Comparison of ENCODE assay signal across 17 cellular contexts in genomic region chr15:77018796-77019475, GRCh38. TPM values are rescaled to one million over a fixed set of nuclear protein-coding genes. Genes with fewer than 3 reads are reported as not detected.
DNase-seq lines count a peak whose midpoint lies in the region; ATAC-seq and TF ChIP-seq lines count a peak whose summit lies in the region.
"Had no signal": no experiment of that assay in that cellular context is flagged by ENCODE, and none has a peak within 500 bp of the region (broad histone marks: within the 10 kb centered on the region; RNA-seq: fewer than 3 reads in every experiment).

No MANE protein-coding gene starts in this region.

- no peak for ATAC-seq in T-cell (replicated peaks in 1 of 4)
- no peak for ATAC-seq in stimulated activated naive B cell treated with anti-CD40 and anti-IgM and Interleukin-4, amounts not matched to agents 10 μg/mL and 1 μg/mL and 100 μg/mL, for 72 hours (replicated peaks)
- ATAC-seq: left lung had no signal

- peak overlapping the region; percentile 68 for H3K27ac ChIP-seq in effector memory CD4-positive, alpha-beta T cell (ENCODE audit: insufficient read depth, low read length, poor library complexity, severe bottlenecking)
- H3K27ac ChIP-seq: prostate gland, vagina had no signal

- POLR2A ChIA-PET in T-cell (lab: Charles Lee): no interaction called here

- peak overlapping the region; percentile 99 for H3K27ac Mint-ChIP-seq in activated naive CD4-positive, alpha-beta T cell treated with anti-CD3 and anti-CD28 coated beads, Interleukin-2, amount 10 ng/mL, durations not matched to agents 7 days and 5 days
- peak overlapping the region; percentile 91 to 97 for H3K27ac Mint-ChIP-seq in T-cell
- peak overlapping the region; percentile 65 for H3K27ac Mint-ChIP-seq in stimulated activated naive B cell treated with anti-CD40 and anti-IgM and Interleukin-4, amounts not matched to agents 10 μg/mL and 1 μg/mL and 100 μg/mL, for 72 hours

- DNase-seq in activated naive CD4-positive, alpha-beta T cell treated with anti-CD3 and anti-CD28 coated beads, Interleukin-2, amount 10 ng/mL, durations not matched to agents 7 days and 5 days: no peak
- no peak for DNase-seq in activated naive CD4-positive, alpha-beta T cell treated with Interleukin-2 at 50 U/mL for 16 hours
- DNase-seq in T-cell (no peak), CD1c-positive myeloid dendritic cell (ENCODE audit: extremely low spot score) (no peak), lower leg skin (ENCODE audit: low spot score in 2 of 2) (no peak), cortex of kidney (lab: John Stamatoyannopoulos, UW) (no peak)
- DNase-seq in effector memory CD4-positive, alpha-beta T cell: no peak
- DNase-seq in stimulated activated naive B cell treated with anti-CD40 and anti-IgM and Interleukin-4, amounts not matched to agents 10 μg/mL and 1 μg/mL and 100 μg/mL, for 72 hours: no peak
- DNase-seq: activated B cell treated with CpG ODN at 0.5 μM for 24 hours, foreskin melanocyte, NCI-H345, RPMI8226 had no signal

- no peaks in the 10 kb centered on the region for H3K27me3 ChIP-seq in effector memory CD4-positive, alpha-beta T cell (replicated peaks; ENCODE audit: control insufficient read depth, insufficient read depth, low read length, poor library complexity, severe bottlenecking)
- H3K27me3 ChIP-seq: left lung, vagina had no signal

- no peak for TF ChIP-seq POLR2A in lower leg skin (IDR thresholded peaks at IDR 0.05)

- CTCF ChIA-PET in activated naive CD4-positive, alpha-beta T cell treated with anti-CD3 and anti-CD28 coated beads, Interleukin-2, amount 10 ng/mL, durations not matched to agents 7 days and 5 days (lab: Charles Lee): interaction anchor here (1.3 to 1.4 kb wide), 2 partner anchors 23 to 45 kb away, joined by 3 to 6 read pairs; partner anchors contain the start of gene PSTPIP1
- CTCF ChIA-PET in T-cell (lab: Charles Lee): interaction anchor here in 1 of 2 donors (0.6 kb wide), 1 partner anchor 12 kb away, joined by 3 read pairs; no protein-coding TSS in a partner anchor

- no peak overlapping the region for H3K4me3 Mint-ChIP-seq in activated naive CD4-positive, alpha-beta T cell treated with anti-CD3 and anti-CD28 coated beads, Interleukin-2, amount 10 ng/mL, durations not matched to agents 7 days and 5 days
- H3K4me3 Mint-ChIP-seq in T-cell: peak overlapping the region in 1 of 3 donors; percentile 33
- no peak overlapping the region for H3K4me3 Mint-ChIP-seq in stimulated activated naive B cell treated with anti-CD40 and anti-IgM and Interleukin-4, amounts not matched to agents 10 μg/mL and 1 μg/mL and 100 μg/mL, for 72 hours
- H3K4me3 Mint-ChIP-seq: activated B cell treated with CpG ODN at 0.5 μM for 24 hours had no signal

- H3K9me3 Mint-ChIP-seq in activated naive CD4-positive, alpha-beta T cell treated with anti-CD3 and anti-CD28 coated beads, Interleukin-2, amount 10 ng/mL, durations not matched to agents 7 days and 5 days: no peaks in the 10 kb centered on the region
- H3K9me3 Mint-ChIP-seq in T-cell: no peaks in the 10 kb centered on the region
- H3K9me3 Mint-ChIP-seq in stimulated activated naive B cell treated with anti-CD40 and anti-IgM and Interleukin-4, amounts not matched to agents 10 μg/mL and 1 μg/mL and 100 μg/mL, for 72 hours: no peaks in the 10 kb centered on the region
- H3K9me3 Mint-ChIP-seq: activated B cell treated with CpG ODN at 0.5 μM for 24 hours had no signal

- peaks cover 33% of the 10 kb centered on the region for H3K36me3 ChIP-seq in effector memory CD4-positive, alpha-beta T cell (ENCODE audit: control insufficient read depth, insufficient read depth, low read length)
- H3K36me3 ChIP-seq: prostate gland, vagina had no signal

- peaks cover 79% of the 10 kb centered on the region for H3K4me1 ChIP-seq in effector memory CD4-positive, alpha-beta T cell (ENCODE audit: control insufficient read depth, insufficient read depth, low read length, poor library complexity, severe bottlenecking)
- H3K4me1 ChIP-seq: prostate gland had no signal

- peaks cover 95% of the 10 kb centered on the region for H3K4me1 Mint-ChIP-seq in activated naive CD4-positive, alpha-beta T cell treated with anti-CD3 and anti-CD28 coated beads, Interleukin-2, amount 10 ng/mL, durations not matched to agents 7 days and 5 days
- peaks cover 86 to 98% (median 96%) of the 10 kb centered on the region in 3 donors for H3K4me1 Mint-ChIP-seq in T-cell
- H3K4me1 Mint-ChIP-seq in stimulated activated naive B cell treated with anti-CD40 and anti-IgM and Interleukin-4, amounts not matched to agents 10 μg/mL and 1 μg/mL and 100 μg/mL, for 72 hours: peaks cover 70 to 81% of the 10 kb centered on the region in 2 donors

- H3K36me3 Mint-ChIP-seq in activated naive CD4-positive, alpha-beta T cell treated with anti-CD3 and anti-CD28 coated beads, Interleukin-2, amount 10 ng/mL, durations not matched to agents 7 days and 5 days: peaks cover 54% of the 10 kb centered on the region
- peaks cover 13% of the 10 kb centered on the region for H3K36me3 Mint-ChIP-seq in T-cell
- peaks cover 19 to 44% of the 10 kb centered on the region in 2 donors for H3K36me3 Mint-ChIP-seq in stimulated activated naive B cell treated with anti-CD40 and anti-IgM and Interleukin-4, amounts not matched to agents 10 μg/mL and 1 μg/mL and 100 μg/mL, for 72 hours

- intact Hi-C loops in lower leg skin (cut with DNase I; ENCODE audit: low total_unique reads): no loop called here

- H3K4me3 ChIP-seq in effector memory CD4-positive, alpha-beta T cell (ENCODE audit: insufficient read depth, low read depth, low read length, poor library complexity, severe bottlenecking): no peak overlapping the region
- no peak overlapping the region for H3K4me3 ChIP-seq in lower leg skin (ENCODE audit: low read depth, poor library complexity, severe bottlenecking)
- H3K4me3 ChIP-seq: left lung, prostate gland, vagina had no signal

- H3K9me3 ChIP-seq in effector memory CD4-positive, alpha-beta T cell (ENCODE audit: control insufficient read depth, low read length): no peaks in the 10 kb centered on the region
- H3K9me3 ChIP-seq: left lung, prostate gland, vagina had no signal

- H3K27me3 Mint-ChIP-seq in activated naive CD4-positive, alpha-beta T cell treated with anti-CD3 and anti-CD28 coated beads, Interleukin-2, amount 10 ng/mL, durations not matched to agents 7 days and 5 days: no peaks in the 10 kb centered on the region
- H3K27me3 Mint-ChIP-seq in T-cell: no peaks in the 10 kb centered on the region
- no peaks in the 10 kb centered on the region for H3K27me3 Mint-ChIP-seq in stimulated activated naive B cell treated with anti-CD40 and anti-IgM and Interleukin-4, amounts not matched to agents 10 μg/mL and 1 μg/mL and 100 μg/mL, for 72 hours
- H3K27me3 Mint-ChIP-seq: activated B cell treated with CpG ODN at 0.5 μM for 24 hours had no signal

- no peak for TF ChIP-seq CTCF in lower leg skin (IDR thresholded peaks at IDR 0.05)

- 88 to 89% methylated on average over 9 to 10 of the region's 10 CpGs for WGBS in lower leg skin, 2 donors

RNA-seq across cellular contexts. Expression of gene PSTPIP1, which starts 24.0 kb away (rescaled TPM):
- total RNA-seq in T-cell (100 to 1,000 TPM; 110 to 231 (median 180) TPM), lower leg skin (1 to 10 TPM; 2.9 to 8.9 (median 4.0) TPM)
- total RNA-seq: endothelial cell of umbilical vein, myocyte had no signal

RNA-seq across cellular contexts. Expression of gene TSPAN3, which starts 52.0 kb away (rescaled TPM):
- total RNA-seq in T-cell (10 to 100 TPM; 12.7 to 26.3 (median 25.0) TPM), lower leg skin (10 to 100 TPM; 82.7 to 92.6 (median 88.2) TPM)

Comparison
In these comparisons a context has a peak if more than half of its experiments do, and no peak if none do; other contexts are left out.
1. RNA of gene PSTPIP1, which starts 24.0 kb away (total RNA-seq): 110 to 231 TPM in T-cell; 2.9 to 8.9 TPM in lower leg skin; every median in the first group is over 10 times any median in the second.
2. Peak in every context shown above with its lines, with median percentiles within 50 percentile points of each other: H3K27ac Mint-ChIP-seq.